In genomic region chr5:14707811-14708210, GRCh38 we compare ENCODE assay signal across 13 cellular contexts. TPM values are rescaled to one million over a fixed set of nuclear protein-coding genes. Genes with fewer than 3 reads are reported as not detected.
DNase-seq lines count a peak whose midpoint lies in the region; ATAC-seq and TF ChIP-seq lines count a peak whose summit lies in the region.
"Had no signal": no experiment of that assay in that cellular context is flagged by ENCODE, and none has a peak within 500 bp of the region (broad histone marks: within the 10 kb centered on the region; RNA-seq: fewer than 3 reads in every experiment).

No MANE protein-coding gene starts in this region.

- WGBS in smooth muscle cell (ENCODE audit: low lambda C conversion rate), result 95% methylated on average over 9 of the region's 9 CpGs
- 89% methylated on average over 9 of the region's 9 CpGs for WGBS in SK-N-SH (ENCODE audit: low lambda C conversion rate)

- TF ChIP-seq EP300 in SK-N-SH (IDR thresholded peaks at IDR 0.05; ENCODE audit: borderline replicate concordance in 1 of 2, low read depth in 1 of 2, low read length in 1 of 2), result no peak

- H3K4me1 Mint-ChIP-seq in activated CD4-positive, alpha-beta T cell treated with anti-CD3 and anti-CD28 coated beads for 36 hours, result peaks cover 71% of the 10 kb centered on the region
- H3K4me1 Mint-ChIP-seq in T-cell, result peaks cover 76 to 84% (median 78%) of the 10 kb centered on the region in 3 donors
- peaks cover 73% of the 10 kb centered on the region for H3K4me1 Mint-ChIP-seq in central memory CD8-positive, alpha-beta T cell
- H3K4me1 Mint-ChIP-seq: GM23338 had no signal

- H3K27me3 Mint-ChIP-seq in activated CD4-positive, alpha-beta T cell treated with anti-CD3 and anti-CD28 coated beads for 36 hours, result no peaks in the 10 kb centered on the region
- no peaks in the 10 kb centered on the region for H3K27me3 Mint-ChIP-seq in T-cell
- H3K27me3 Mint-ChIP-seq in central memory CD8-positive, alpha-beta T cell, result no peaks in the 10 kb centered on the region

- POLR2A ChIA-PET in activated CD4-positive, alpha-beta T cell treated with anti-CD3 and anti-CD28 coated beads for 36 hours (lab: Charles Lee), result no interaction called here
- POLR2A ChIA-PET in T-cell (lab: Charles Lee), result interaction anchor here (0.5 to 1.0 kb wide), 2 partner anchors 21 to 22 kb away, joined by 3 read pairs; no protein-coding TSS in a partner anchor
- POLR2A ChIA-PET in SK-N-SH (lab: Yijun Ruan, JAX), result interaction anchor here (0.6 kb wide), 1 partner anchor 11 kb away, joined by 3 read pairs; no protein-coding TSS in a partner anchor

- H2AFZ ChIP-seq in smooth muscle cell (ENCODE audit: low read depth) (no peak overlapping the region), SK-N-SH (ENCODE audit: low read depth) (no peak overlapping the region)
- H2AFZ ChIP-seq: GM23338 had no signal

- H3K36me3 Mint-ChIP-seq in activated CD4-positive, alpha-beta T cell treated with anti-CD3 and anti-CD28 coated beads for 36 hours (ENCODE audit: low read depth), result peaks cover 86% of the 10 kb centered on the region
- H3K36me3 Mint-ChIP-seq in T-cell, result peaks cover 59% of the 10 kb centered on the region
- H3K36me3 Mint-ChIP-seq in central memory CD8-positive, alpha-beta T cell (ENCODE audit: insufficient read depth), result peaks cover 36% of the 10 kb centered on the region

- H3K9me3 Mint-ChIP-seq in activated CD4-positive, alpha-beta T cell treated with anti-CD3 and anti-CD28 coated beads for 36 hours (ENCODE audit: low read depth), result no peaks in the 10 kb centered on the region
- no peaks in the 10 kb centered on the region for H3K9me3 Mint-ChIP-seq in T-cell
- no peaks in the 10 kb centered on the region for H3K9me3 Mint-ChIP-seq in central memory CD8-positive, alpha-beta T cell

- H3K4me1 ChIP-seq in smooth muscle cell (ENCODE audit: low read depth), result no peaks in the 10 kb centered on the region
- peaks cover 9 to 22% of the 10 kb centered on the region in 2 experiments; a peak in 3 of 4 replicates for H3K4me1 ChIP-seq in SK-N-SH (ENCODE audit: control insufficient read depth in 1 of 2, insufficient read depth in 2 of 2, low read depth in 1 of 2, low read length in 1 of 2)

- TF ChIP-seq CTCF in smooth muscle cell (IDR thresholded peaks at IDR 0.05; ENCODE audit: borderline replicate concordance, insufficient read depth, poor library complexity, severe bottlenecking) (no peak), SK-N-SH (IDR thresholded peaks at IDR 0.05) (no peak)

- intact Hi-C loops in activated CD4-positive, alpha-beta T cell treated with anti-CD3 and anti-CD28 coated beads for 36 hours (cut with DNase I, micrococcal nuclease), result loop anchor here in 1 of 2 experiments (2.0 kb wide), 1 partner anchor 41 kb away; no protein-coding TSS in a partner anchor

- ATAC-seq in activated CD4-positive, alpha-beta T cell treated with anti-CD3 and anti-CD28 coated beads for 36 hours, result no peak
- no peak for ATAC-seq in T-cell (replicated peaks in 1 of 4)
- ATAC-seq in central memory CD8-positive, alpha-beta T cell (replicated peaks; ENCODE audit: extremely low read depth, poor library complexity, severe bottlenecking), result no peak
- no peak for ATAC-seq in HG02970 (IDR thresholded peaks at IDR 0.05; ENCODE audit: low FRiP score, unreplicated experiment)
- ATAC-seq: foreskin keratinocyte, GM23338 had no signal

- no peaks in the 10 kb centered on the region for H3K79me2 ChIP-seq in smooth muscle cell (ENCODE audit: low read depth)
- H3K79me2 ChIP-seq in SK-N-SH (ENCODE audit: insufficient read depth), result no peaks in the 10 kb centered on the region

- no peak for TF ChIP-seq RAD21 in SK-N-SH (IDR thresholded peaks at IDR 0.05; ENCODE audit: low read length)

- H3K27me3 ChIP-seq in smooth muscle cell (ENCODE audit: low read depth) (no peaks in the 10 kb centered on the region), SK-N-SH (ENCODE audit: insufficient read depth) (no peaks in the 10 kb centered on the region)
- H3K27me3 ChIP-seq: foreskin keratinocyte had no signal

- H3K27ac ChIP-seq in smooth muscle cell (ENCODE audit: low read depth) (peak overlapping the region; percentile 55), SK-N-SH (ENCODE audit: low read depth in 2 of 2, low read length in 1 of 2) (peak overlapping the region in 1 of 2 experiments; percentile 78; a peak in 2 of 4 replicates)
- H3K27ac ChIP-seq: foreskin keratinocyte had no signal

- CTCF ChIA-PET in activated CD4-positive, alpha-beta T cell treated with anti-CD3 and anti-CD28 coated beads for 36 hours (lab: Charles Lee), result interaction anchor here (0.6 to 1.9 kb wide), 8 partner anchors 12 to 296 kb away, joined by 3 to 11 read pairs (median 4); no protein-coding TSS in a partner anchor
- CTCF ChIA-PET in T-cell (lab: Charles Lee), result interaction anchor here (0.6 to 3.5 kb wide), 15 partner anchors 9 to 298 kb away, joined by 3 to 29 read pairs (median 4); partner anchors contain the start of gene ANKH (in 1 of the 2)
- CTCF ChIA-PET in SK-N-SH (lab: Yijun Ruan, JAX), result interaction anchor here (0.8 to 3.2 kb wide), 6 partner anchors 9 to 317 kb away, joined by 3 to 14 read pairs (median 4); no protein-coding TSS in a partner anchor

- H3K4me2 ChIP-seq in smooth muscle cell (no peak overlapping the region), SK-N-SH (no peak overlapping the region)
- H3K4me2 ChIP-seq: GM23338 had no signal

- H3K4me3 ChIP-seq in smooth muscle cell (no peak overlapping the region), SK-N-SH (ENCODE audit: low read depth in 2 of 2, low read length in 1 of 2) (no peak overlapping the region)
- H3K4me3 ChIP-seq: GM23338 had no signal

- no peaks in the 10 kb centered on the region for H4K20me1 ChIP-seq in smooth muscle cell (ENCODE audit: low read depth)
- no peaks in the 10 kb centered on the region for H4K20me1 ChIP-seq in SK-N-SH (ENCODE audit: insufficient read depth)

- H3K27ac Mint-ChIP-seq in activated CD4-positive, alpha-beta T cell treated with anti-CD3 and anti-CD28 coated beads for 36 hours, result peak overlapping the region; percentile 73
- peak overlapping the region; percentile 99 to 100 for H3K27ac Mint-ChIP-seq in T-cell
- H3K27ac Mint-ChIP-seq in central memory CD8-positive, alpha-beta T cell (ENCODE audit: low read depth), result peak overlapping the region; percentile 96
- H3K27ac Mint-ChIP-seq: GM23338 had no signal

- no peak overlapping the region for H3K4me3 Mint-ChIP-seq in activated CD4-positive, alpha-beta T cell treated with anti-CD3 and anti-CD28 coated beads for 36 hours
- peak overlapping the region in 1 of 3 donors; percentile 81 for H3K4me3 Mint-ChIP-seq in T-cell
- no peak overlapping the region for H3K4me3 Mint-ChIP-seq in central memory CD8-positive, alpha-beta T cell
- H3K4me3 Mint-ChIP-seq: GM23338 had no signal

- no peaks in the 10 kb centered on the region for H3K9me2 ChIP-seq in SK-N-SH

- H3K36me3 ChIP-seq in smooth muscle cell (ENCODE audit: low read depth) (peaks cover 7% of the 10 kb centered on the region), SK-N-SH (replicated peaks in 1 of 2; ENCODE audit: control insufficient read depth in 1 of 2, insufficient read depth in 2 of 2, low read length in 1 of 2) (peaks cover 38 to 56% of the 10 kb centered on the region in 2 experiments)

- no peak overlapping the region for H3K9ac ChIP-seq in smooth muscle cell (ENCODE audit: low read depth)
- H3K9ac ChIP-seq in SK-N-SH, result no peak overlapping the region

- H3K9me3 ChIP-seq in smooth muscle cell (replicated peaks; ENCODE audit: low read depth) (no peaks in the 10 kb centered on the region), SK-N-SH (no peaks in the 10 kb centered on the region)

- no peak for DNase-seq in activated CD4-positive, alpha-beta T cell treated with anti-CD3 and anti-CD28 coated beads for 36 hours
- no peak for DNase-seq in activated CD4-positive, alpha-beta T cell treated with anti-CD3 and anti-CD28 coated beads for 4 hours
- DNase-seq in T-cell (peak in 2 of 34 experiments; percentile 16 to 21), smooth muscle cell (lab: John Stamatoyannopoulos, UW; ENCODE audit: unreplicated experiment) (no peak), SK-N-SH (no peak), DMS153 (lab: John Stamatoyannopoulos, UW) (no peak)
- DNase-seq in central memory CD8-positive, alpha-beta T cell (ENCODE audit: low spot score in 2 of 2), result no peak
- DNase-seq: 8988T, cerebellar nuclear complex, foreskin keratinocyte, SHP77 treated with DMSO at 0.1 percent for 48 hours had no signal

- H3F3A ChIP-seq in smooth muscle cell (ENCODE audit: low read depth) (peaks cover 3% of the 10 kb centered on the region), SK-N-SH (replicated peaks; ENCODE audit: insufficient read depth) (peaks cover 22% of the 10 kb centered on the region)

TF ChIP-seq in SK-N-SH, 30 proteins besides CTCF, POLR2A, EP300 and RAD21 (continues in another document):
- TF ChIP-seq EZH2phosphoT487 (IDR thresholded peaks at IDR 0.05; ENCODE audit: borderline replicate concordance, low read depth) (no peak), SIN3A (IDR thresholded peaks at IDR 0.05; ENCODE audit: borderline replicate concordance, low read depth, low read length) (no peak), RXRA (IDR thresholded peaks at IDR 0.05; ENCODE audit: borderline replicate concordance, low read depth) (no peak), RCOR1 (IDR thresholded peaks at IDR 0.05; ENCODE audit: low read length) (no peak), TAF1 (IDR thresholded peaks at IDR 0.05; ENCODE audit: borderline replicate concordance, low read depth, low read length) (no peak), GATA2 (CRISPR knock-in tag; IDR thresholded peaks at IDR 0.05) (no peak), PBX3 (IDR thresholded peaks at IDR 0.05) (no peak), CHD2 (IDR thresholded peaks at IDR 0.05; ENCODE audit: low read length, partially characterized antibody) (no peak), JUND (IDR thresholded peaks at IDR 0.05) (no peak)

RNA-seq across cellular contexts. Expression of gene OTULIN, which starts 43.3 kb away (rescaled TPM):
- total RNA-seq in activated CD4-positive, alpha-beta T cell treated with anti-CD3 and anti-CD28 coated beads for 36 hours, result 10 to 100 TPM; 48.0 to 48.2 TPM
- 10 to 100 TPM; 57.6 to 67.1 (median 61.2) TPM for total RNA-seq in T-cell
- total RNA-seq in smooth muscle cell, result 21.2 and 30.3 TPM in 2 replicates
- polyA plus RNA-seq in smooth muscle cell, result 15.8 and 17.6 TPM in 2 replicates
- polyA plus RNA-seq in SK-N-SH (2012; rRNA removed), result 6.6 and 10.4 TPM in 2 replicates
- 5.0 and 6.9 TPM in 2 replicates for polyA plus RNA-seq in SK-N-SH (2012; cell fraction: cytosol; rRNA removed)
- polyA plus RNA-seq in SK-N-SH (2012; cell fraction: nucleus; rRNA removed), result 6.5 and 8.6 TPM in 2 replicates
